In genomic region chr16:71645450-71645849, GRCh38 we compare ENCODE assay signal across 8 cellular contexts. TPM values are rescaled to one million over a fixed set of nuclear protein-coding genes. Genes with fewer than 3 reads are reported as not detected.
DNase-seq lines count a peak whose midpoint lies in the region; ATAC-seq, FAIRE-seq and TF ChIP-seq lines count a peak whose summit lies in the region.

No MANE protein-coding gene starts in this region.

- H3K4me3 ChIP-seq in epithelial cell of proximal tubule (ENCODE audit: low read depth, low read length), result no peak overlapping the region

- no peak overlapping the region for H3K4me3 Mint-ChIP-seq in stimulated activated effector memory CD8-positive, alpha-beta T cell treated with anti-CD3 and anti-CD28 coated beads, Interleukin-12 subunit alpha, Interleukin-12 subunit beta, amount 100 ng/mL, for 72 hours

- H3K36me3 Mint-ChIP-seq in stimulated activated effector memory CD8-positive, alpha-beta T cell treated with anti-CD3 and anti-CD28 coated beads, Interleukin-12 subunit alpha, Interleukin-12 subunit beta, amount 100 ng/mL, for 72 hours, result peaks cover 9% of the 10 kb centered on the region

- ATAC-seq in stimulated activated effector memory CD8-positive, alpha-beta T cell treated with anti-CD3 and anti-CD28 coated beads, Interleukin-12 subunit alpha, Interleukin-12 subunit beta, amount 100 ng/mL, for 72 hours, result peak; percentile 37

- no peaks in the 10 kb centered on the region for H3K4me1 Mint-ChIP-seq in stimulated activated effector memory CD8-positive, alpha-beta T cell treated with anti-CD3 and anti-CD28 coated beads, Interleukin-12 subunit alpha, Interleukin-12 subunit beta, amount 100 ng/mL, for 72 hours

- no peaks in the 10 kb centered on the region for H3K9me3 Mint-ChIP-seq in stimulated activated effector memory CD8-positive, alpha-beta T cell treated with anti-CD3 and anti-CD28 coated beads, Interleukin-12 subunit alpha, Interleukin-12 subunit beta, amount 100 ng/mL, for 72 hours

- peak; percentile 5 for FAIRE-seq in GM18507 (lab: Jason Lieb, UNC)

- DNase-seq in AG20443 (ENCODE audit: low spot score), result peak; percentile 37
- DNase-seq in GM18507 (ENCODE audit: extremely low spot score, insufficient read length, low read depth), result no peak
- peak; percentile 10 to 25 for DNase-seq in NOMO-1 (lab: John Stamatoyannopoulos, UW; ENCODE audit: unreplicated experiment in 2 of 2)
- no peak for DNase-seq in epithelial cell of proximal tubule (ENCODE audit: low read depth)
- DNase-seq in stimulated activated effector memory CD8-positive, alpha-beta T cell treated with anti-CD3 and anti-CD28 coated beads, Interleukin-12 subunit alpha, Interleukin-12 subunit beta, amount 100 ng/mL, for 72 hours (ENCODE audit: low spot score in 2 of 2), result no peak
- no peak for DNase-seq in activated T-cell treated with anti-CD3 and anti-CD28 coated beads, Interleukin-2, amount 50 U/mL, for 48 hours
- DNase-seq in activated CD4-positive, CD25-positive, alpha-beta regulatory T cell (lab: John Stamatoyannopoulos, UW), result no peak
- DNase-seq in NK-92 treated with Interleukin-12 subunit alpha and Interleukin-12 subunit beta, amount 100 ng/mL, for 24 hours (lab: John Stamatoyannopoulos, UW), result no peak

- peak; percentile 60 for TF ChIP-seq CTCF in epithelial cell of proximal tubule (conservative IDR thresholded peaks at IDR 0.05; ENCODE audit: low read depth, low read length)

- H3K27ac Mint-ChIP-seq in stimulated activated effector memory CD8-positive, alpha-beta T cell treated with anti-CD3 and anti-CD28 coated beads, Interleukin-12 subunit alpha, Interleukin-12 subunit beta, amount 100 ng/mL, for 72 hours, result no peak overlapping the region

RNA-seq across cellular contexts. Expression of gene MARVELD3, which starts 19.5 kb away (rescaled TPM):
- 2.2 and 7.9 TPM in 2 replicates for total RNA-seq in epithelial cell of proximal tubule

Comparison
In these comparisons a context has a peak if more than half of its experiments do, and no peak if none do; other contexts are left out.
1. DNase-seq: peak in AG20443 (single experiment) and NOMO-1 (2 of 2); none in GM18507 (single experiment), epithelial cell of proximal tubule (single experiment), stimulated activated effector memory CD8-positive, alpha-beta T cell treated with anti-CD3 and anti-CD28 coated beads, Interleukin-12 subunit alpha, Interleukin-12 subunit beta, amount 100 ng/mL, for 72 hours (0 of 2), activated T-cell treated with anti-CD3 and anti-CD28 coated beads, Interleukin-2, amount 50 U/mL, for 48 hours (0 of 2), activated CD4-positive, CD25-positive, alpha-beta regulatory T cell (0 of 4) and NK-92 treated with Interleukin-12 subunit alpha and Interleukin-12 subunit beta, amount 100 ng/mL, for 24 hours (single experiment).